26 cellular contexts compared by ENCODE assay signal in the genomic region with DNA sequence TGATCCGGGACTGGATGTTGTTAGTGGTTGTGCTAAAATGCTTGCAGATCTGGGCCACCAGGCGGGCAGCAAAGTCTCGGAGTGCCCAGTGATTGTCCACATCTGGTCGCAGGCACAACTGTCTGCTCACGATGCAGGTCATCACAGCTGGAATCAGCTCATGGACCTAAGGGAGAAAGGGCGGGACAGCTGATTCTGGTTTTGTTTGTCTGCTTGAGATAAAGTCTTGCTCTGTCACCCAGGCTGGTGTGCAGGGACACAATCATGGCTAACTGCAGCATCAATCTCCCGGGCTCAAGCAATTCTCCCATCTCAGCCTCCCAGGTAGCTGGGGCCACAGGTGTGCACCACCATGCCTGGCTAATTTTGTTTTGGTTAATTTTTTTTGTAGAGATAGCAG.
"Had no signal": no experiment of that assay in that cellular context is flagged by ENCODE, and none has a peak within 500 bp of the region (broad histone marks: within the 10 kb centered on the region; RNA-seq: fewer than 3 reads in every experiment).

No MANE protein-coding gene starts in this region.

- DNase-seq: hippocampal formation; kidney glomerular epithelial cell; left colon; left ventricle myocardium inferior; mesendoderm; naive B cell; natural killer cell; nucleus accumbens; pancreas; retina; stimulated activated CD4-positive, alpha-beta T cell treated with anti-CD3 and anti-CD28 coated beads, Interleukin-4, amount 100 ng/mL, for 24 hours; stimulated activated naive CD4-positive, alpha-beta T cell; tibial artery; trophoblast cell; uterus had no signal

- H3K9me3 ChIP-seq: left ventricle myocardium inferior, pancreas, prostate gland, suprapubic skin, thoracic aorta, tibial artery, uterus had no signal

- H3K4me1 Mint-ChIP-seq: mesothelial cell of epicardium; natural killer cell; stimulated activated effector memory CD8-positive, alpha-beta T cell treated with anti-CD3 and anti-CD28 coated beads, Interleukin-12 subunit alpha, Interleukin-12 subunit beta, amount 100 ng/mL, for 72 hours had no signal

- H3K27ac ChIP-seq: left ventricle myocardium inferior, pancreas, prostate gland, skin epidermis, suprapubic skin, thoracic aorta, tibial artery, uterus had no signal

- H3K4me1 ChIP-seq: left ventricle myocardium inferior, pancreas, prostate gland, suprapubic skin, tibial artery, uterus had no signal

- ATAC-seq: natural killer cell; pancreas; right cardiac atrium; sciatic nerve; stimulated activated effector memory CD8-positive, alpha-beta T cell treated with anti-CD3 and anti-CD28 coated beads, Interleukin-12 subunit alpha, Interleukin-12 subunit beta, amount 100 ng/mL, for 72 hours had no signal

- H3K36me3 Mint-ChIP-seq: naive B cell, natural killer cell had no signal

- H3K27me3 ChIP-seq: pancreas, suprapubic skin, tibial artery, uterus had no signal

- FAIRE-seq: keratinocyte, pancreas had no signal

- H3K9me3 Mint-ChIP-seq: mesothelial cell of epicardium; naive B cell; natural killer cell; stimulated activated effector memory CD8-positive, alpha-beta T cell treated with anti-CD3 and anti-CD28 coated beads, Interleukin-12 subunit alpha, Interleukin-12 subunit beta, amount 100 ng/mL, for 72 hours; stimulated activated naive CD8-positive, alpha-beta T cell treated with anti-CD3 and anti-CD28 coated beads, Interleukin-15, Interleukin-2, amounts not matched to agents 100 ng/mL and 50 ng/mL, for 24 hours had no signal

- H3K27me3 Mint-ChIP-seq: naive B cell; stimulated activated naive CD8-positive, alpha-beta T cell treated with anti-CD3 and anti-CD28 coated beads, Interleukin-15, Interleukin-2, amounts not matched to agents 100 ng/mL and 50 ng/mL, for 24 hours had no signal

- H3K27ac Mint-ChIP-seq: mesothelial cell of epicardium; naive B cell; natural killer cell; stimulated activated effector memory CD8-positive, alpha-beta T cell treated with anti-CD3 and anti-CD28 coated beads, Interleukin-12 subunit alpha, Interleukin-12 subunit beta, amount 100 ng/mL, for 72 hours; stimulated activated naive CD8-positive, alpha-beta T cell treated with anti-CD3 and anti-CD28 coated beads, Interleukin-15, Interleukin-2, amounts not matched to agents 100 ng/mL and 50 ng/mL, for 24 hours had no signal

- H3K4me3 Mint-ChIP-seq: mesothelial cell of epicardium; naive B cell; natural killer cell; stimulated activated effector memory CD8-positive, alpha-beta T cell treated with anti-CD3 and anti-CD28 coated beads, Interleukin-12 subunit alpha, Interleukin-12 subunit beta, amount 100 ng/mL, for 72 hours; stimulated activated naive CD8-positive, alpha-beta T cell treated with anti-CD3 and anti-CD28 coated beads, Interleukin-15, Interleukin-2, amounts not matched to agents 100 ng/mL and 50 ng/mL, for 24 hours had no signal

- H3K4me3 ChIP-seq: left ventricle myocardium inferior, lung, pancreas, prostate gland, skin epidermis, suprapubic skin, thoracic aorta, tibial artery, uterus had no signal

- H3K36me3 ChIP-seq: uterus had no signal
